2 cellular contexts compared by ENCODE assay signal in the genomic region with DNA sequence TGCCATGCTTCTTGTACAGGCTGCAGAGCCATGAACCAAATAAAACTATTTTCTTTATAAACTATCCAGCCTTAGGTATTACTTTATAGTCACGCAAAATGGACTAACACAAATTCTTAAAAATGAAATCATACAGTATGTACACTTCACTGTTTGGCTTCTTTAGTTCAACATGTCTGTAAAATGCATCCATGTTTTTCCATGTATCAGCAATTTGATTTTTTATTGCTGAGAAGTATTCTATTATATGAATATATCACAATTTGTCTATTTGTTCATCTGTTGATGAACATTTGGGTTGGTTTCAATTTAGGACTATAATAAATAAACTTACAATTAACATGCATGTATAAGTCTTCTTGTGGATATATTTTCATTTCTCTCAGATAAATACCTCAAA.
TF ChIP-seq lines count a peak whose summit lies in the region.

No MANE protein-coding gene starts in this region.

TF ChIP-seq in A549, 52 proteins besides CTCF, POLR2A, EP300 and RAD21:
- TF ChIP-seq BHLHE40 (IDR thresholded peaks at IDR 0.05; ENCODE audit: low read depth, low read length) (no peak), MAFK (IDR thresholded peaks at IDR 0.05; ENCODE audit: partially characterized antibody) (peak; percentile 61), FOXS1 (CRISPR knock-in tag; IDR thresholded peaks at IDR 0.05) (no peak)

TF ChIP-seq in IMR-90, 13 proteins besides CTCF, POLR2A, EP300 and RAD21:
- 0 out of 2 replicates have a peak, but pooled peaks have one; percentile 22 for TF ChIP-seq MAFK (IDR thresholded peaks at IDR 0.05; ENCODE audit: low read depth, low read length)
- no peak for TF ChIP-seq BHLHE40 (IDR thresholded peaks at IDR 0.05; ENCODE audit: low read depth, low read length)
